ENCODE assay signal across 2 cellular contexts in the genomic region with DNA sequence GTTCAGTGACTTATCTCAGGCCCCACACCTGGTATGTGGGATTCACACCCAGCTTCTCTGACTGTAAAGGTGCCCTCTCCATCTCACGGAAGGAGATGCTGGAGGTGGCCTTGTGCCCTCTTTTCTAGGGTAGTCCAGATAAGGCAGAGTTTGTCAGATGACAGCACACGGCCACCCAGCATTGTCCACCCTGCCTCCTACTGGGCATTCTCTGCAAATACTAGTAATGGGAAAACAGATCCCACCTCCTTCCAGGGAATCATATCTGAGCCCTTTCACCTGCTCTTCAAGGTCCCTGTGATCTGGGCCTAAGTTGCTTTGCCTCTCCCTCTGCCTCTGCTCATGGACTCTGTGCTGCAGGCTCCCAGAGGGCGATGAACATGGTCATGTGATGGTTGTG.
TF ChIP-seq lines count a peak whose summit lies in the region.

No MANE protein-coding gene starts in this region.

TF ChIP-seq in GM23338, 12 proteins besides CTCF, POLR2A, EP300 and RAD21:
- TF ChIP-seq EZH2phosphoT487 (IDR thresholded peaks at IDR 0.05; ENCODE audit: unreplicated experiment) = no peak
- TF ChIP-seq JUNB (IDR thresholded peaks at IDR 0.05; ENCODE audit: unreplicated experiment) = no peak
- TF ChIP-seq ETS1 (IDR thresholded peaks at IDR 0.05) = no peak
- TF ChIP-seq STAT1 (IDR thresholded peaks at IDR 0.05; ENCODE audit: unreplicated experiment) = no peak
- no peak for TF ChIP-seq CREB1 (CRISPR knock-in tag; IDR thresholded peaks at IDR 0.05; ENCODE audit: low read depth)
- no peak for TF ChIP-seq ZNF462 (CRISPR knock-in tag; IDR thresholded peaks at IDR 0.05)
- no peak for TF ChIP-seq POLR2AphosphoS5 (IDR thresholded peaks at IDR 0.05; ENCODE audit: low read depth)
- no peak for TF ChIP-seq REST (IDR thresholded peaks at IDR 0.05; ENCODE audit: unreplicated experiment)

TF ChIP-seq in WTC11, 78 proteins besides CTCF, POLR2A, EP300 and RAD21 (continued from another document):
- TF ChIP-seq TEAD4 (CRISPR knock-in tag; IDR thresholded peaks at IDR 0.05) = no peak
- TF ChIP-seq KAT7 (CRISPR knock-in tag; IDR thresholded peaks at IDR 0.05; ENCODE audit: borderline replicate concordance) = no peak
- TF ChIP-seq ARID4B (CRISPR knock-in tag; IDR thresholded peaks at IDR 0.05; ENCODE audit: borderline replicate concordance) = no peak
- TF ChIP-seq SMAD3 (CRISPR knock-in tag; IDR thresholded peaks at IDR 0.05; ENCODE audit: borderline replicate concordance) = no peak
- TF ChIP-seq, protein P1, sequence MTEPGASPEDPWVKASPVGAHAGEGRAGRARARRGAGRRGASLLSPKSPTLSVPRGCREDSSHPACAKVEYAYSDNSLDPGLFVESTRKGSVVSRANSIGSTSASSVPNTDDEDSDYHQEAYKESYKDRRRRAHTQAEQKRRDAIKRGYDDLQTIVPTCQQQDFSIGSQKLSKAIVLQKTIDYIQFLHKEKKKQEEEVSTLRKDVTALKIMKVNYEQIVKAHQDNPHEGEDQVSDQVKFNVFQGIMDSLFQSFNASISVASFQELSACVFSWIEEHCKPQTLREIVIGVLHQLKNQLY (CRISPR knock-in tag; IDR thresholded peaks at IDR 0.05) = no peak
- no peak for TF ChIP-seq ZNF396 (CRISPR knock-in tag; IDR thresholded peaks at IDR 0.05; ENCODE audit: borderline replicate concordance)
- TF ChIP-seq OVOL2 (CRISPR knock-in tag; IDR thresholded peaks at IDR 0.05; ENCODE audit: borderline replicate concordance) = no peak
- no peak for TF ChIP-seq ZBTB43 (CRISPR knock-in tag; IDR thresholded peaks at IDR 0.05)
- TF ChIP-seq, protein P2, sequence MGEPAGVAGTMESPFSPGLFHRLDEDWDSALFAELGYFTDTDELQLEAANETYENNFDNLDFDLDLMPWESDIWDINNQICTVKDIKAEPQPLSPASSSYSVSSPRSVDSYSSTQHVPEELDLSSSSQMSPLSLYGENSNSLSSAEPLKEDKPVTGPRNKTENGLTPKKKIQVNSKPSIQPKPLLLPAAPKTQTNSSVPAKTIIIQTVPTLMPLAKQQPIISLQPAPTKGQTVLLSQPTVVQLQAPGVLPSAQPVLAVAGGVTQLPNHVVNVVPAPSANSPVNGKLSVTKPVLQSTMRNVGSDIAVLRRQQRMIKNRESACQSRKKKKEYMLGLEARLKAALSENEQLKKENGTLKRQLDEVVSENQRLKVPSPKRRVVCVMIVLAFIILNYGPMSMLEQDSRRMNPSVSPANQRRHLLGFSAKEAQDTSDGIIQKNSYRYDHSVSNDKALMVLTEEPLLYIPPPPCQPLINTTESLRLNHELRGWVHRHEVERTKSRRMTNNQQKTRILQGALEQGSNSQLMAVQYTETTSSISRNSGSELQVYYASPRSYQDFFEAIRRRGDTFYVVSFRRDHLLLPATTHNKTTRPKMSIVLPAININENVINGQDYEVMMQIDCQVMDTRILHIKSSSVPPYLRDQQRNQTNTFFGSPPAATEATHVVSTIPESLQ (CRISPR knock-in tag; IDR thresholded peaks at IDR 0.05) = no peak
- TF ChIP-seq, protein P3, sequence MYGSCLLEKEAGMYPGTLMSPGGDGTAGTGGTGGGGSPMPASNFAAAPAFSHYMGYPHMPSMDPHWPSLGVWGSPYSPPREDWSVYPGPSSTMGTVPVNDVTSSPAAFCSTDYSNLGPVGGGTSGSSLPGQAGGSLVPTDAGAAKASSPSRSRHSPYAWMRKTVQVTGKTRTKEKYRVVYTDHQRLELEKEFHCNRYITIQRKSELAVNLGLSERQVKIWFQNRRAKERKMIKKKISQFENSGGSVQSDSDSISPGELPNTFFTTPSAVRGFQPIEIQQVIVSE (CRISPR knock-in tag; IDR thresholded peaks at IDR 0.05; ENCODE audit: borderline replicate concordance) = no peak
- TF ChIP-seq TEAD1 (CRISPR knock-in tag; IDR thresholded peaks at IDR 0.05) = no peak
